In the genomic region with DNA sequence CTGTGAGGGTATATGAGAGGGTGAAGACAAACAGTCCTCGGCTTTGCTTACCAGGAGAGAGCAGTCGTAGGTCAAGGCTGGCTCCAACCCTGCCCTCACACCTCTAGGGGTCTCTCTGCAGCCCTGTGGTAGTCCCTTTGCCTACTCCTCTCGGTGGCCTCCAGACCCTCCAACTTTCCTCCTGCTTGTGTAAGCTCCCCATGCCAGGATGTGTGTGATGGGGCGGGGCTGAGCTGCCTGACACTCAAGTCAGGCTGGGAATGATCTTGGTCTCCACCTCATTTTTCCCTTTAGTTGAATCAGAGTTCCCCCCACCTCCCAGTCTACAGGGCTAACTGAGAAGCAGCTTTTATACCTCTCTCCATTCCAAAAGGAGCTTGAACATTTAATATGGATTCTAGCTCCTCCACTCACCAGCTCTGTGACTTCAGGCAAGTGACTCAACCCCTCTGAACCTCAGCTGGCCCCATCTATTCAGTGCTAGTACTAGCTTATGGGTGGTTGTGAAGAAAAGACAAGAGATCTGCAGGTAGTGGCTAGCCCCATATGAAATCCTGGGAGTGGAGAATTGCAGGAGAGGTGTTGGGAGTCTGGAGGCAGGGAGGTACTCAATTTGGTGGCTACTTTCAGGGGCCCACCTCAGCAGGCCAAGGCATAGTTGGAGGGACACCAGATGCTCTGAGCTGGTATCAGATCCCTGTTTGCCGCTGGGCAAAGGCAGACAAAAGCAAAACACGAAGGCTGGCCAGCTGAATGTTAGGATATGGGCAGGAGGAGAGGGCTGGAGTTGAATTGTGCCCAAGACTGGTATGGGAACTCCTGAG, we compare ENCODE assay signal across 8 cellular contexts. TPM values are rescaled to one million over a fixed set of nuclear protein-coding genes. Genes with fewer than 3 reads are reported as not detected.
DNase-seq lines count a peak whose midpoint lies in the region; ATAC-seq lines count a peak whose summit lies in the region.

No MANE protein-coding gene starts in this region.

- H3K4me3 ChIP-seq in iPS DF 6.9 (ENCODE audit: low read length), result peak overlapping the region; percentile 78; the same call in 1 of the 2 replicates

- H3K4me3 Mint-ChIP-seq in activated T-cell treated with anti-CD3 and anti-CD28 coated beads, Interleukin-2, amount 50 U/mL, for 4 hours, result peak overlapping the region; percentile 90
- H3K4me3 Mint-ChIP-seq in activated naive CD4-positive, alpha-beta T cell treated with anti-CD3 and anti-CD28 coated beads, Interleukin-2, amount 10 ng/mL, durations not matched to agents 7 days and 5 days, result peak overlapping the region; percentile 76
- peak overlapping the region; percentile 92 for H3K4me3 Mint-ChIP-seq in stimulated activated naive CD8-positive, alpha-beta T cell treated with anti-CD3 and anti-CD28 coated beads, Interleukin-15, Interleukin-2, amounts not matched to agents 100 ng/mL and 50 ng/mL, for 24 hours

- peaks cover 17% of the 10 kb centered on the region for H3K4me1 ChIP-seq in iPS DF 6.9 (ENCODE audit: control insufficient read depth, insufficient read depth, low read length)

- H3K27ac Mint-ChIP-seq in activated naive CD4-positive, alpha-beta T cell treated with anti-CD3 and anti-CD28 coated beads, Interleukin-2, amount 10 ng/mL, durations not matched to agents 7 days and 5 days, result peak overlapping the region; percentile 21
- H3K27ac Mint-ChIP-seq in stimulated activated naive CD8-positive, alpha-beta T cell treated with anti-CD3 and anti-CD28 coated beads, Interleukin-15, Interleukin-2, amounts not matched to agents 100 ng/mL and 50 ng/mL, for 24 hours, result peak overlapping the region; percentile 86

- peaks cover 4% of the 10 kb centered on the region for H3K27me3 Mint-ChIP-seq in activated T-cell treated with anti-CD3 and anti-CD28 coated beads, Interleukin-2, amount 50 U/mL, for 4 hours (ENCODE audit: low read depth)
- H3K27me3 Mint-ChIP-seq in activated naive CD4-positive, alpha-beta T cell treated with anti-CD3 and anti-CD28 coated beads, Interleukin-2, amount 10 ng/mL, durations not matched to agents 7 days and 5 days, result peaks cover 23% of the 10 kb centered on the region
- no peaks in the 10 kb centered on the region for H3K27me3 Mint-ChIP-seq in stimulated activated naive CD8-positive, alpha-beta T cell treated with anti-CD3 and anti-CD28 coated beads, Interleukin-15, Interleukin-2, amounts not matched to agents 100 ng/mL and 50 ng/mL, for 24 hours

- H3K9me3 ChIP-seq in iPS DF 6.9 (ENCODE audit: control insufficient read depth, insufficient read depth, low read length), result no peaks in the 10 kb centered on the region

- CTCF ChIA-PET in activated naive CD4-positive, alpha-beta T cell treated with anti-CD3 and anti-CD28 coated beads, Interleukin-2, amount 10 ng/mL, durations not matched to agents 7 days and 5 days (lab: Charles Lee), result interaction anchor here (0.7 to 5.4 kb wide), 10 partner anchors 10 to 73 kb away, joined by 3 to 30 read pairs (median 6); partner anchors contain the start of genes HSP90AB1 and SLC35B2

- H3K4me1 Mint-ChIP-seq in activated T-cell treated with anti-CD3 and anti-CD28 coated beads, Interleukin-2, amount 50 U/mL, for 4 hours (ENCODE audit: low read depth), result peaks cover 30% of the 10 kb centered on the region
- peaks cover 36% of the 10 kb centered on the region for H3K4me1 Mint-ChIP-seq in activated naive CD4-positive, alpha-beta T cell treated with anti-CD3 and anti-CD28 coated beads, Interleukin-2, amount 10 ng/mL, durations not matched to agents 7 days and 5 days
- peaks cover 44% of the 10 kb centered on the region for H3K4me1 Mint-ChIP-seq in stimulated activated naive CD8-positive, alpha-beta T cell treated with anti-CD3 and anti-CD28 coated beads, Interleukin-15, Interleukin-2, amounts not matched to agents 100 ng/mL and 50 ng/mL, for 24 hours (ENCODE audit: low read depth)

- no peaks in the 10 kb centered on the region for H3K9me3 Mint-ChIP-seq in activated T-cell treated with anti-CD3 and anti-CD28 coated beads, Interleukin-2, amount 50 U/mL, for 4 hours
- H3K9me3 Mint-ChIP-seq in activated naive CD4-positive, alpha-beta T cell treated with anti-CD3 and anti-CD28 coated beads, Interleukin-2, amount 10 ng/mL, durations not matched to agents 7 days and 5 days, result no peaks in the 10 kb centered on the region
- H3K9me3 Mint-ChIP-seq in stimulated activated naive CD8-positive, alpha-beta T cell treated with anti-CD3 and anti-CD28 coated beads, Interleukin-15, Interleukin-2, amounts not matched to agents 100 ng/mL and 50 ng/mL, for 24 hours, result no peaks in the 10 kb centered on the region

- DNase-seq in activated T-cell treated with anti-CD3 and anti-CD28 coated beads, Interleukin-2, amount 50 U/mL, for 4 hours, result no peak
- no peak for DNase-seq in activated T-cell treated with anti-CD3 and anti-CD28 coated beads for 4 hours
- DNase-seq in KBM-7, result peak; percentile 42
- DNase-seq in activated naive CD4-positive, alpha-beta T cell treated with anti-CD3 and anti-CD28 coated beads, Interleukin-2, amount 10 ng/mL, durations not matched to agents 7 days and 5 days, result peak; percentile 38
- no peak for DNase-seq in iPS DF 6.9 (ENCODE audit: low read depth, low spot score)
- no peak for DNase-seq in activated effector memory CD4-positive, alpha-beta T cell treated with anti-CD3 and anti-CD28 coated beads, Interleukin-2, amount 50 U/mL, for 16 hours
- no peak for DNase-seq in CD1c-positive myeloid dendritic cell (ENCODE audit: extremely low spot score)

- peaks cover 8% of the 10 kb centered on the region for H3K36me3 Mint-ChIP-seq in activated T-cell treated with anti-CD3 and anti-CD28 coated beads, Interleukin-2, amount 50 U/mL, for 4 hours (ENCODE audit: insufficient read depth)
- peaks cover 2% of the 10 kb centered on the region for H3K36me3 Mint-ChIP-seq in activated naive CD4-positive, alpha-beta T cell treated with anti-CD3 and anti-CD28 coated beads, Interleukin-2, amount 10 ng/mL, durations not matched to agents 7 days and 5 days
- H3K36me3 Mint-ChIP-seq in stimulated activated naive CD8-positive, alpha-beta T cell treated with anti-CD3 and anti-CD28 coated beads, Interleukin-15, Interleukin-2, amounts not matched to agents 100 ng/mL and 50 ng/mL, for 24 hours (ENCODE audit: low read depth), result peaks cover 28% of the 10 kb centered on the region

- H3K27ac ChIP-seq in iPS DF 6.9 (ENCODE audit: low read length), result no peak overlapping the region

- no peaks in the 10 kb centered on the region for H3K27me3 ChIP-seq in iPS DF 6.9 (ENCODE audit: control insufficient read depth, insufficient read depth, low read length)

- peak; percentile 10 to 29 for ATAC-seq in activated T-cell treated with anti-CD3 and anti-CD28 coated beads, Interleukin-2, amount 50 U/mL, for 4 hours

- peaks cover 7% of the 10 kb centered on the region for H3K36me3 ChIP-seq in iPS DF 6.9 (ENCODE audit: control insufficient read depth, insufficient read depth, low read length)

- in situ Hi-C loops in KBM-7 (cut with MboI; ENCODE audit: low pct_unique_long_range_greater_than_20kb, low sequenced_read_pairs), result no loop called here

- WGBS in iPS DF 6.9 (ENCODE audit: insufficient coverage, insufficient read length), result no CpG with 5 or more reads among the region's 6 CpGs

RNA-seq across cellular contexts. Expression of gene SLC29A1, which starts 1.0 kb away (rescaled TPM):
- total RNA-seq in activated T-cell treated with anti-CD3 and anti-CD28 coated beads, Interleukin-2, amount 50 U/mL, for 4 hours, result 100 to 1,000 TPM; 165 to 199 (median 181) TPM

RNA-seq across cellular contexts. Expression of gene MYMX, which starts 7.6 kb away (rescaled TPM):
- not detected for total RNA-seq in activated T-cell treated with anti-CD3 and anti-CD28 coated beads, Interleukin-2, amount 50 U/mL, for 4 hours

RNA-seq across cellular contexts. Expression of gene HSP90AB1, which starts 22.5 kb away (rescaled TPM):
- total RNA-seq in activated T-cell treated with anti-CD3 and anti-CD28 coated beads, Interleukin-2, amount 50 U/mL, for 4 hours, result 1,000 to 10,000 TPM; 3,050 to 3,190 (median 3,088) TPM

RNA-seq across cellular contexts. Expression of gene SLC35B2, which starts 33.0 kb away (rescaled TPM):
- 10 to 100 TPM; 35.0 to 42.5 (median 40.8) TPM for total RNA-seq in activated T-cell treated with anti-CD3 and anti-CD28 coated beads, Interleukin-2, amount 50 U/mL, for 4 hours

RNA-seq across cellular contexts. Expression of gene NFKBIE, which starts 41.0 kb away (rescaled TPM):
- total RNA-seq in activated T-cell treated with anti-CD3 and anti-CD28 coated beads, Interleukin-2, amount 50 U/mL, for 4 hours, result 10 to 100 TPM; 30.0 to 36.4 (median 33.1) TPM

Comparison
In these comparisons a context has a peak if more than half of its experiments do, and no peak if none do; other contexts are left out.
1. DNase-seq: peak in KBM-7 (single experiment) and activated naive CD4-positive, alpha-beta T cell treated with anti-CD3 and anti-CD28 coated beads, Interleukin-2, amount 10 ng/mL, durations not matched to agents 7 days and 5 days (single experiment); none in activated T-cell treated with anti-CD3 and anti-CD28 coated beads, Interleukin-2, amount 50 U/mL, for 4 hours (single experiment), activated T-cell treated with anti-CD3 and anti-CD28 coated beads for 4 hours (single experiment), iPS DF 6.9 (single experiment), activated effector memory CD4-positive, alpha-beta T cell treated with anti-CD3 and anti-CD28 coated beads, Interleukin-2, amount 50 U/mL, for 16 hours (single experiment) and CD1c-positive myeloid dendritic cell (single experiment).
2. Peak in every context shown above with its lines, with median percentiles within 50 percentile points of each other: H3K4me3 Mint-ChIP-seq.